In genomic region chr5:109080896-109081295, GRCh38 we compare ENCODE assay signal across 14 cellular contexts.
"Had no signal": no experiment of that assay in that cellular context is flagged by ENCODE, and none has a peak within 500 bp of the region (broad histone marks: within the 10 kb centered on the region; RNA-seq: fewer than 3 reads in every experiment).

No MANE protein-coding gene starts in this region.

- H3K9me3 Mint-ChIP-seq: activated naive CD4-positive, alpha-beta T cell treated with anti-CD3 and anti-CD28 coated beads for 36 hours; activated T-helper 17 cell treated with anti-CD3 and anti-CD28 coated beads, Interleukin-2, amount 50 U/mL, for 72 hours; stimulated activated memory B cell treated with anti-CD40 and anti-IgM and Interleukin-4, amounts not matched to agents 10 μg/mL and 1 μg/mL and 100 μg/mL, for 72 hours had no signal

- H3K27ac Mint-ChIP-seq: activated naive CD4-positive, alpha-beta T cell treated with anti-CD3 and anti-CD28 coated beads for 36 hours; activated T-helper 17 cell treated with anti-CD3 and anti-CD28 coated beads, Interleukin-2, amount 50 U/mL, for 72 hours; stimulated activated memory B cell treated with anti-CD40 and anti-IgM and Interleukin-4, amounts not matched to agents 10 μg/mL and 1 μg/mL and 100 μg/mL, for 72 hours had no signal

- H3K36me3 Mint-ChIP-seq: stimulated activated memory B cell treated with anti-CD40 and anti-IgM and Interleukin-4, amounts not matched to agents 10 μg/mL and 1 μg/mL and 100 μg/mL, for 72 hours had no signal

- H3K4me1 Mint-ChIP-seq: activated T-helper 17 cell treated with anti-CD3 and anti-CD28 coated beads, Interleukin-2, amount 50 U/mL, for 72 hours; stimulated activated memory B cell treated with anti-CD40 and anti-IgM and Interleukin-4, amounts not matched to agents 10 μg/mL and 1 μg/mL and 100 μg/mL, for 72 hours had no signal

- H3K27me3 Mint-ChIP-seq: activated T-helper 17 cell treated with anti-CD3 and anti-CD28 coated beads, Interleukin-2, amount 50 U/mL, for 72 hours; stimulated activated memory B cell treated with anti-CD40 and anti-IgM and Interleukin-4, amounts not matched to agents 10 μg/mL and 1 μg/mL and 100 μg/mL, for 72 hours had no signal

- H2AFZ ChIP-seq: parathyroid adenoma had no signal

- DNase-seq: activated CD4-positive, alpha-beta T cell treated with anti-CD3 and anti-CD28 coated beads, Interleukin-2, amount 50 U/mL, for 1 hour; activated naive CD4-positive, alpha-beta T cell treated with anti-CD3 and anti-CD28 coated beads for 36 hours; activated T-cell treated with anti-CD3 and anti-CD28 coated beads for 4 hours; caudate nucleus; cortex of kidney; effector CD8-positive, alpha-beta T cell; gastrocnemius medialis; heart right ventricle; left ventricle myocardium superior had no signal

- H3K27ac ChIP-seq: gastrocnemius medialis, heart right ventricle, parathyroid adenoma, skin epidermis, tibial nerve had no signal

- H3K79me2 ChIP-seq: parathyroid adenoma had no signal

- H3K9ac ChIP-seq: parathyroid adenoma had no signal

- ATAC-seq: activated T-helper 17 cell treated with anti-CD3 and anti-CD28 coated beads, Interleukin-2, amount 50 U/mL, for 72 hours; gastrocnemius medialis; heart right ventricle; left ventricle myocardium superior; stimulated activated memory B cell treated with anti-CD40 and anti-IgM and Interleukin-4, amounts not matched to agents 10 μg/mL and 1 μg/mL and 100 μg/mL, for 72 hours had no signal

- H3K4me1 ChIP-seq: gastrocnemius medialis, heart right ventricle, parathyroid adenoma, tibial nerve had no signal

- H3K27me3 ChIP-seq: gastrocnemius medialis, heart right ventricle, tibial nerve had no signal

- H3K4me3 Mint-ChIP-seq: activated naive CD4-positive, alpha-beta T cell treated with anti-CD3 and anti-CD28 coated beads for 36 hours; activated T-helper 17 cell treated with anti-CD3 and anti-CD28 coated beads, Interleukin-2, amount 50 U/mL, for 72 hours; stimulated activated memory B cell treated with anti-CD40 and anti-IgM and Interleukin-4, amounts not matched to agents 10 μg/mL and 1 μg/mL and 100 μg/mL, for 72 hours had no signal

- H3K4me3 ChIP-seq: gastrocnemius medialis, heart right ventricle, skin epidermis, tibial nerve had no signal

- H3K9me3 ChIP-seq: gastrocnemius medialis, heart right ventricle, tibial nerve had no signal

- H3K36me3 ChIP-seq: gastrocnemius medialis, heart right ventricle, tibial nerve had no signal
